ENCODE assay signal across 7 cellular contexts in genomic region chr2:16656784-16657391, GRCh38. TPM values are rescaled to one million over a fixed set of nuclear protein-coding genes. Genes with fewer than 3 reads are reported as not detected.
DNase-seq lines count a peak whose midpoint lies in the region; ATAC-seq and TF ChIP-seq lines count a peak whose summit lies in the region.

No MANE protein-coding gene starts in this region.

- H3K36me3 ChIP-seq in brain microvascular endothelial cell (replicated peaks) (no peaks in the 10 kb centered on the region), BE2C (no peaks in the 10 kb centered on the region)

- no peak overlapping the region for H3K27ac ChIP-seq in brain microvascular endothelial cell

- in situ Hi-C loops in brain microvascular endothelial cell (cut with HindIII; ENCODE audit: low pct_ligation_motif_present, low sequenced_read_pairs), result no loop called here

- no peaks in the 10 kb centered on the region for H3K9me3 ChIP-seq in BE2C

- H3K4me3 ChIP-seq in brain microvascular endothelial cell (ENCODE audit: low read depth, low read length) (no peak overlapping the region), BE2C (ENCODE audit: low read depth, low read length) (no peak overlapping the region)

- no peaks in the 10 kb centered on the region for H3K4me1 ChIP-seq in BE2C

- H3K27me3 ChIP-seq in brain microvascular endothelial cell (replicated peaks) (no peaks in the 10 kb centered on the region), BE2C (no peaks in the 10 kb centered on the region; the same call in 1 of the 2 replicates)

- ATAC-seq in GM19455 (IDR thresholded peaks at IDR 0.05; ENCODE audit: unreplicated experiment), result peak; percentile 74
- ATAC-seq in HG03342 (IDR thresholded peaks at IDR 0.05; ENCODE audit: unreplicated experiment), result peak; percentile 79
- ATAC-seq in omental fat pad (ENCODE audit: low FRiP score), result no peak

- DNase-seq in brain microvascular endothelial cell (peak; percentile 9), putamen (ENCODE audit: low spot score) (peak; percentile 75), omental fat pad (ENCODE audit: low spot score) (no peak), BE2C (no peak)
- DNase-seq in stimulated activated CD4-positive, alpha-beta T cell treated with anti-CD3 and anti-CD28 coated beads, Interleukin-4, amount 100 ng/mL, for 24 hours, result no peak

- TF ChIP-seq CTCF in brain microvascular endothelial cell (IDR thresholded peaks at IDR 0.05; ENCODE audit: low read depth, low read length, missing control alignments), result no peak
- TF ChIP-seq CTCF in omental fat pad (IDR thresholded peaks at IDR 0.05), result no peak
- no peak for TF ChIP-seq CTCF in BE2C (IDR thresholded peaks at IDR 0.05; ENCODE audit: low read depth, low read length)

RNA-seq across cellular contexts. Expression of gene CYRIA, which starts 8.7 kb away (rescaled TPM):
- total RNA-seq in omental fat pad, result 10 to 100 TPM; 11.0 to 25.7 (median 15.1) TPM
- polyA plus RNA-seq in BE2C (2012; ENCODE audit: insufficient read depth, insufficient read length, low read depth), result 0.66 TPM

Comparison
In these comparisons a context has a peak if more than half of its experiments do, and no peak if none do; other contexts are left out.
1. DNase-seq: peak in brain microvascular endothelial cell (single experiment) and putamen (single experiment); none in omental fat pad (single experiment), BE2C (single experiment) and stimulated activated CD4-positive, alpha-beta T cell treated with anti-CD3 and anti-CD28 coated beads, Interleukin-4, amount 100 ng/mL, for 24 hours (single experiment).